ENCODE assay signal across 1 cellular context in genomic region chr5:138408023-138408422, GRCh38.
TF ChIP-seq lines count a peak whose summit lies in the region.

No MANE protein-coding gene starts in this region.

TF ChIP-seq in K562, 482 proteins besides CTCF, POLR2A, EP300 and RAD21:
- TF ChIP-seq ZNF436 (CRISPR knock-in tag; IDR thresholded peaks at IDR 0.05) (no peak), SNIP1 (IDR thresholded peaks at IDR 0.05; ENCODE audit: low read depth) (no peak), ZNF407 (IDR thresholded peaks at IDR 0.05; ENCODE audit: low read depth) (no peak), ARID3B (CRISPR knock-in tag; IDR thresholded peaks at IDR 0.05; ENCODE audit: borderline replicate concordance) (no peak), BMI1 (IDR thresholded peaks at IDR 0.05; ENCODE audit: low read length) (no peak), NONO (IDR thresholded peaks at IDR 0.05; ENCODE audit: low read depth in 2 of 2, low read length in 1 of 2) (no peak)
